ENCODE assay signal across 13 cellular contexts in the genomic region with DNA sequence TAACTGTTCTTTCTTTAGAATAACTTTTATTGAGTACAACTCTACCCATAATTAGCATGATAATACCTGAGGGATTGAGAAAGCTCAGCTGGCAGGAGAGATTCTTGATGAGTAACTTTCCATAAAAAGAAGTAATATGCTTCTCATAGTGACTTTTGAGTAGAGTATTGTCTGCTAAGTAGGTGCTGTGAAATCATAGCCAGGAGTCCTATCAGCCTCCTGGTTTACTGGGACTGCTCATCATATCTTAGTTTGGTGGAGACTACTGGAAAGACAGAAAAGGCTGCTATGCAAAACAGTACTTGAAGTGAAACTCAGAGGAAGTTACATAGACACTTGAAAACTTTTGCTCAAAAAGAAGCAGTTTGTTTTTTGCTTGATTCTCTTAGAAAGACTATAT.
DNase-seq lines count a peak whose midpoint lies in the region; ATAC-seq and TF ChIP-seq lines count a peak whose summit lies in the region.
"Had no signal": no experiment of that assay in that cellular context is flagged by ENCODE, and none has a peak within 500 bp of the region (broad histone marks: within the 10 kb centered on the region; RNA-seq: fewer than 3 reads in every experiment).

No MANE protein-coding gene starts in this region.

- H3K4me3 ChIP-seq in GM12865 (ENCODE audit: low read depth, low read length) (no peak overlapping the region), PC-3 (ENCODE audit: low read length) (no peak overlapping the region), SJCRH30 (no peak overlapping the region)
- H3K4me3 ChIP-seq: thyroid gland had no signal

- no peaks in the 10 kb centered on the region for H3K4me1 Mint-ChIP-seq in activated naive CD4-positive, alpha-beta T cell treated with anti-CD3 and anti-CD28 coated beads, Interleukin-2, amount 10 ng/mL, durations not matched to agents 7 days and 5 days

- no peaks in the 10 kb centered on the region for H4K20me1 ChIP-seq in PC-3 (ENCODE audit: low read length)

- H3K36me3 ChIP-seq in PC-3 (ENCODE audit: low read depth, low read length) (no peaks in the 10 kb centered on the region), SJCRH30 (no peaks in the 10 kb centered on the region)
- H3K36me3 ChIP-seq: thyroid gland had no signal

- H3K79me2 ChIP-seq in PC-3 (ENCODE audit: low read length): no peaks in the 10 kb centered on the region

- TF ChIP-seq CTCF in GM12865 (IDR thresholded peaks at IDR 0.05; ENCODE audit: insufficient read depth, low read depth, low read length, missing control alignments) (no peak), PC-3 (conservative IDR thresholded peaks at IDR 0.05; ENCODE audit: low read depth, low read length) (no peak)

- H3K27ac ChIP-seq in PC-3 (ENCODE audit: low read length) (no peak overlapping the region), SJCRH30 (no peak overlapping the region)
- H3K27ac ChIP-seq: thyroid gland had no signal

- no peaks in the 10 kb centered on the region for H3K9me2 ChIP-seq in PC-3 (replicated peaks; ENCODE audit: low read length)

- CTCF ChIA-PET in PC-3 (lab: Charles Lee): no interaction called here
- CTCF ChIA-PET in activated naive CD4-positive, alpha-beta T cell treated with anti-CD3 and anti-CD28 coated beads, Interleukin-2, amount 10 ng/mL, durations not matched to agents 7 days and 5 days (lab: Charles Lee): no interaction called here

- H3K27me3 Mint-ChIP-seq in activated naive CD4-positive, alpha-beta T cell treated with anti-CD3 and anti-CD28 coated beads, Interleukin-2, amount 10 ng/mL, durations not matched to agents 7 days and 5 days: no peaks in the 10 kb centered on the region

- intact Hi-C loops in PC-3 (cut with micrococcal nuclease): no loop called here

- H3F3A ChIP-seq in PC-3 (ENCODE audit: low read length, unreplicated experiment): peaks cover 6% of the 10 kb centered on the region

- no peak overlapping the region for H2AFZ ChIP-seq in PC-3 (ENCODE audit: low read length)

- H3K36me3 Mint-ChIP-seq in activated naive CD4-positive, alpha-beta T cell treated with anti-CD3 and anti-CD28 coated beads, Interleukin-2, amount 10 ng/mL, durations not matched to agents 7 days and 5 days: no peaks in the 10 kb centered on the region

- H3K27me3 ChIP-seq in PC-3 (ENCODE audit: low read length): no peaks in the 10 kb centered on the region
- H3K27me3 ChIP-seq in SJCRH30: no peaks in the 10 kb centered on the region
- H3K27me3 ChIP-seq: thyroid gland had no signal

- BruUV-seq in PC-3 (replicated peaks; lab: Mats Ljungman, UMichigan): no TSS peak

- peak; percentile 32 for DNase-seq in GM12865 (ENCODE audit: low read depth)
- peak; percentile 15 for DNase-seq in PC-3
- DNase-seq in NCI-H1105 (lab: John Stamatoyannopoulos, UW): no peak
- DNase-seq in activated naive CD4-positive, alpha-beta T cell treated with anti-CD3 and anti-CD28 coated beads, Interleukin-2, amount 10 ng/mL, durations not matched to agents 7 days and 5 days: no peak
- DNase-seq in SJCRH30: no peak
- DNase-seq: activated CD4-positive, alpha-beta T cell treated with anti-CD3 and anti-CD28 coated beads, Interleukin-2, amount 50 U/mL, for 1 hour; activated naive CD4-positive, alpha-beta T cell treated with anti-CD3 and anti-CD28 coated beads, Interleukin-2, amount 50 U/mL, for 16 hours; NCI-H1048; NCI-H524 treated with DMSO at 0.1 percent for 48 hours; thyroid gland had no signal

- no peak overlapping the region for H3K4me3 Mint-ChIP-seq in activated naive CD4-positive, alpha-beta T cell treated with anti-CD3 and anti-CD28 coated beads, Interleukin-2, amount 10 ng/mL, durations not matched to agents 7 days and 5 days

- POLR2A ChIA-PET in PC-3 (lab: Charles Lee; ENCODE audit: unreplicated experiment): no interaction called here

- ATAC-seq in GM19463 (IDR thresholded peaks at IDR 0.05; ENCODE audit: unreplicated experiment) (peak; percentile 68), HG02870 (IDR thresholded peaks at IDR 0.05; ENCODE audit: unreplicated experiment) (peak; percentile 63), PC-3 (peak; percentile 31; the same call in 1 of the 2 replicates), HG03025 (IDR thresholded peaks at IDR 0.05; ENCODE audit: low FRiP score, unreplicated experiment) (no peak)

- H3K27ac Mint-ChIP-seq in activated naive CD4-positive, alpha-beta T cell treated with anti-CD3 and anti-CD28 coated beads, Interleukin-2, amount 10 ng/mL, durations not matched to agents 7 days and 5 days: no peak overlapping the region

- peaks cover 38% of the 10 kb centered on the region for H3K4me1 ChIP-seq in PC-3 (ENCODE audit: insufficient read depth, low read length)
- peaks cover 20% of the 10 kb centered on the region for H3K4me1 ChIP-seq in SJCRH30
- H3K4me1 ChIP-seq: thyroid gland had no signal

- H3K9me3 ChIP-seq in PC-3 (ENCODE audit: low read length) (no peaks in the 10 kb centered on the region), SJCRH30 (replicated peaks) (no peaks in the 10 kb centered on the region)
- H3K9me3 ChIP-seq: thyroid gland had no signal

- H3K9me3 Mint-ChIP-seq in activated naive CD4-positive, alpha-beta T cell treated with anti-CD3 and anti-CD28 coated beads, Interleukin-2, amount 10 ng/mL, durations not matched to agents 7 days and 5 days: no peaks in the 10 kb centered on the region

- H3K4me2 ChIP-seq in PC-3 (ENCODE audit: low read length): no peak overlapping the region

- no peak overlapping the region for H3K9ac ChIP-seq in PC-3 (ENCODE audit: low read length)

Comparison
In these comparisons a context has a peak if more than half of its experiments do, and no peak if none do; other contexts are left out.
1. DNase-seq: peak in GM12865 (single experiment) and PC-3 (single experiment); none in NCI-H1105 (single experiment), activated naive CD4-positive, alpha-beta T cell treated with anti-CD3 and anti-CD28 coated beads, Interleukin-2, amount 10 ng/mL, durations not matched to agents 7 days and 5 days (single experiment) and SJCRH30 (0 of 2).